Comparison of ENCODE assay signal across 25 cellular contexts in the genomic region with DNA sequence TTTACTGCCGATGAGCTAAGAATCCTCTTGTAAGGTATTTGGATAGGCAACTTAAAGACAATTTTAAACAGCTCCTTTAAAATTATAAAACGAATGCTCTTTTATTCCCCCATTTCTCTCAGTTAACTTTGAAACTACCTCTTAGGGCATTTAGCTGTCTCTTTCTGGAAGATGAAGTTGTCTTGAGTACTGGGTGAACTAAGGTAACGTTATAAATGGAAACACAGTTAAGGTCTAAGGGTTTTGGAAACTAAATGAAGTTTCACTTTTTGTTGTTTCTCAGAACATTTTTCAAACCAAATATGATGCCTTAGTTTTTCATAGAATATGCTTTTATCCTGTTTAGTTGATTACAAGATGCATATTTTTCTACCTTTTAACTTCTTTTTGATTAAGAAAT. TPM values are rescaled to one million over a fixed set of nuclear protein-coding genes. Genes with fewer than 3 reads are reported as not detected.
"Had no signal": no experiment of that assay in that cellular context is flagged by ENCODE, and none has a peak within 500 bp of the region (broad histone marks: within the 10 kb centered on the region; RNA-seq: fewer than 3 reads in every experiment).

No MANE protein-coding gene starts in this region.

- H3K27ac ChIP-seq: ascending aorta, brain microvascular endothelial cell, foreskin keratinocyte, lower lobe of right lung, sigmoid colon, transverse colon, VCaP had no signal

- H3K36me3 ChIP-seq: brain microvascular endothelial cell, sigmoid colon, transverse colon had no signal

- H3K4me3 ChIP-seq: ascending aorta, lower lobe of right lung, sigmoid colon, transverse colon had no signal

- ATAC-seq: activated CD4-positive, CD25-positive, alpha-beta regulatory T cell treated with anti-CD3 and anti-CD28 coated beads, Interleukin-2, amount 50 U/mL, for 24 hours; activated CD8-positive, alpha-beta memory T cell treated with anti-CD3 and anti-CD28 coated beads, Interleukin-2, amount 10 ng/mL, durations not matched to agents 7 days and 5 days; foreskin keratinocyte; lower lobe of right lung; stimulated activated naive B cell treated with anti-CD40 and anti-IgM and Interleukin-4, amounts not matched to agents 10 μg/mL and 1 μg/mL and 100 μg/mL, for 72 hours had no signal

- H3K9me3 ChIP-seq: ascending aorta, lower lobe of right lung, sigmoid colon, transverse colon had no signal

- DNase-seq: activated CD4-positive, alpha-beta memory T cell treated with anti-CD3 and anti-CD28 coated beads, Interleukin-2, amount 10 ng/mL, durations not matched to agents 7 days and 5 days; activated CD4-positive, alpha-beta T cell treated with anti-CD3 and anti-CD28 coated beads, Interleukin-2, amount 10 ng/mL, durations not matched to agents 24 days and 14 days; activated CD8-positive, alpha-beta memory T cell treated with anti-CD3 and anti-CD28 coated beads, Interleukin-2, amount 10 ng/mL, durations not matched to agents 7 days and 5 days; activated gamma-delta T cell; activated naive CD4-positive, alpha-beta T cell treated with anti-CD3 and anti-CD28 coated beads, Interleukin-2, amount 50 U/mL, for 16 hours; brain microvascular endothelial cell; caudate nucleus; effector CD8-positive, alpha-beta T cell; erythroblast; foreskin keratinocyte; kidney; lower lobe of right lung; mesendoderm; naive B cell; retina; sigmoid colon; stimulated activated CD4-positive, alpha-beta T cell treated with anti-CD3 and anti-CD28 coated beads, Interleukin-2, amount 100 ng/mL, for 48 hours; stimulated activated naive B cell treated with anti-CD40 and anti-IgM and Interleukin-4, amounts not matched to agents 10 μg/mL and 1 μg/mL and 100 μg/mL, for 72 hours; transverse colon had no signal

- H3K27me3 ChIP-seq: ascending aorta, brain microvascular endothelial cell, foreskin keratinocyte, sigmoid colon, transverse colon had no signal

RNA-seq across cellular contexts. Expression of a gene that starts 28.4 kb away (rescaled TPM):
- total RNA-seq: activated CD4-positive, alpha-beta memory T cell treated with anti-CD3 and anti-CD28 coated beads, Interleukin-2, amount 10 ng/mL, durations not matched to agents 7 days and 5 days; activated CD4-positive, alpha-beta T cell treated with anti-CD3 and anti-CD28 coated beads, Interleukin-2, amount 10 ng/mL, durations not matched to agents 24 days and 14 days; activated CD8-positive, alpha-beta memory T cell treated with anti-CD3 and anti-CD28 coated beads, Interleukin-2, amount 10 ng/mL, durations not matched to agents 7 days and 5 days; activated T-helper 1 cell treated with anti-CD3 and anti-CD28 coated beads, Interleukin-12 subunit alpha, Interleukin-12 subunit beta, Interleukin-2, Interleukin-4 antibody, amounts not matched to agents 30 ng/mL and 10 ng/mL and 1 ng/mL, durations not matched to agents 14 hours and 24 hours and 36 hours; ascending aorta; omental fat pad had no signal
- polyA plus RNA-seq: neural cell had no signal
